19 cellular contexts compared by ENCODE assay signal in the genomic region with DNA sequence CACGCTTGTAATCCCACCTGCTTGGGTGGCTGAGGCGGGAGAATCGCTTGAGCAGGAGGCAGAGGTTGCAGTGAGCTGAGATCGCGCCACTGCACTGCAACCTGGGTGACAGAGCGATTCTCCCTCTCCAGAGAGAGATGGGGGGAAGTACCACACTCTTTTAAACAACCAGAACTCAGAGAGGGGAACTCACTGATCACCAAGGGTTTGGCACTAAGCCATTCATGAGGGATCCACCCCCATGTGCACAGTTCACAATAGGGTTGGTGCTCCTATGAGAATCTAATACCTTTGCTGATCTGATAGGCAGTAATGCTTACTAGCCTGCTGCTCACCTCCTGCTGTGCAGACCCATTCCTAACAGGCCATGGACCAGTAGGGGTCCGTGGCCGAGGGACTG.
"Had no signal": no experiment of that assay in that cellular context is flagged by ENCODE, and none has a peak within 500 bp of the region (broad histone marks: within the 10 kb centered on the region; RNA-seq: fewer than 3 reads in every experiment).

No MANE protein-coding gene starts in this region.

- H3K36me3 ChIP-seq: heart left ventricle, prostate gland, right lobe of liver, tibial artery, upper lobe of left lung, uterus had no signal

- H3K36me3 Mint-ChIP-seq: naive B cell; stimulated activated effector memory CD8-positive, alpha-beta T cell treated with anti-CD3 and anti-CD28 coated beads, Interleukin-12 subunit alpha, Interleukin-12 subunit beta, amount 100 ng/mL, for 72 hours had no signal

- H3K9me3 ChIP-seq: heart left ventricle, prostate gland, right lobe of liver, tibial artery, upper lobe of left lung, uterus had no signal

- H3K4me3 Mint-ChIP-seq: naive B cell; nephron; stimulated activated effector memory CD8-positive, alpha-beta T cell treated with anti-CD3 and anti-CD28 coated beads, Interleukin-12 subunit alpha, Interleukin-12 subunit beta, amount 100 ng/mL, for 72 hours; stimulated activated naive CD8-positive, alpha-beta T cell treated with anti-CD3 and anti-CD28 coated beads, Interleukin-15, Interleukin-2, amounts not matched to agents 100 ng/mL and 50 ng/mL, for 24 hours had no signal

- H3K4me1 Mint-ChIP-seq: naive B cell; nephron; stimulated activated effector memory CD8-positive, alpha-beta T cell treated with anti-CD3 and anti-CD28 coated beads, Interleukin-12 subunit alpha, Interleukin-12 subunit beta, amount 100 ng/mL, for 72 hours had no signal

- H3K9me3 Mint-ChIP-seq: naive B cell; nephron; stimulated activated effector memory CD8-positive, alpha-beta T cell treated with anti-CD3 and anti-CD28 coated beads, Interleukin-12 subunit alpha, Interleukin-12 subunit beta, amount 100 ng/mL, for 72 hours; stimulated activated naive CD8-positive, alpha-beta T cell treated with anti-CD3 and anti-CD28 coated beads, Interleukin-15, Interleukin-2, amounts not matched to agents 100 ng/mL and 50 ng/mL, for 24 hours had no signal

- H3K4me3 ChIP-seq: dorsolateral prefrontal cortex, heart left ventricle, prostate gland, right lobe of liver, tibial artery, upper lobe of left lung, uterus had no signal

- ATAC-seq: esophagus mucosa; heart left ventricle; right lobe of liver; stimulated activated effector memory CD8-positive, alpha-beta T cell treated with anti-CD3 and anti-CD28 coated beads, Interleukin-12 subunit alpha, Interleukin-12 subunit beta, amount 100 ng/mL, for 72 hours had no signal

- H3K27me3 ChIP-seq: heart left ventricle, right lobe of liver, tibial artery, upper lobe of left lung, uterus had no signal

- H3K27ac ChIP-seq: dorsolateral prefrontal cortex, heart left ventricle, parathyroid adenoma, prostate gland, right lobe of liver, tibial artery, upper lobe of left lung, uterus had no signal

- H3K27ac Mint-ChIP-seq: naive B cell; nephron; stimulated activated effector memory CD8-positive, alpha-beta T cell treated with anti-CD3 and anti-CD28 coated beads, Interleukin-12 subunit alpha, Interleukin-12 subunit beta, amount 100 ng/mL, for 72 hours; stimulated activated naive CD8-positive, alpha-beta T cell treated with anti-CD3 and anti-CD28 coated beads, Interleukin-15, Interleukin-2, amounts not matched to agents 100 ng/mL and 50 ng/mL, for 24 hours had no signal

- DNase-seq: dorsolateral prefrontal cortex; effector CD8-positive, alpha-beta T cell; heart left ventricle; hypothalamus; kidney glomerular epithelial cell; mesendoderm; naive B cell; right lobe of liver; stimulated activated CD4-positive, alpha-beta T cell treated with anti-CD3 and anti-CD28 coated beads, Interleukin-4, amount 100 ng/mL, for 1 hour; stimulated activated CD8-positive, alpha-beta memory T cell treated with anti-CD3 and anti-CD28 coated beads, Interleukin-4, amount 100 ng/mL, for 48 hours; tibial artery; upper lobe of left lung; uterus had no signal

- H3K4me1 ChIP-seq: parathyroid adenoma, prostate gland, right lobe of liver, tibial artery, uterus had no signal
